ENCODE assay signal across 1 cellular context in genomic region chr17:18187226-18187625, GRCh38.
TF ChIP-seq lines count a peak whose summit lies in the region.

No MANE protein-coding gene starts in this region.

TF ChIP-seq in endothelial cell of umbilical vein, 7 proteins besides CTCF, POLR2A, EP300 and RAD21:
- TF ChIP-seq EZH2 (IDR thresholded peaks at IDR 0.05; ENCODE audit: borderline replicate concordance, low read depth, low read length, severe bottlenecking), result no peak
- no peak for TF ChIP-seq MAX (IDR thresholded peaks at IDR 0.05; ENCODE audit: insufficient read depth, insufficient read length)
- TF ChIP-seq JUN (IDR thresholded peaks at IDR 0.05; ENCODE audit: borderline replicate concordance, insufficient read depth, insufficient read length, low read depth), result no peak
- TF ChIP-seq MYC (IDR thresholded peaks at IDR 0.05; ENCODE audit: low read depth, low read length), result no peak
- TF ChIP-seq FOS (IDR thresholded peaks at IDR 0.05; ENCODE audit: borderline replicate concordance, insufficient read depth, low read length), result no peak
- TF ChIP-seq POLR2AphosphoS5 (IDR thresholded peaks at IDR 0.05; ENCODE audit: insufficient read depth, low read depth, low read length), result no peak
- TF ChIP-seq GATA2 (IDR thresholded peaks at IDR 0.05; ENCODE audit: insufficient read depth, insufficient read length, low read depth, low read length), result no peak
